1 cellular context compared by ENCODE assay signal in genomic region chr6:25876203-25876602, GRCh38.
TF ChIP-seq lines count a peak whose summit lies in the region.

No MANE protein-coding gene starts in this region.

TF ChIP-seq in HepG2, 621 proteins besides CTCF, POLR2A, EP300 and RAD21:
- TF ChIP-seq GATAD1 (CRISPR knock-in tag; IDR thresholded peaks at IDR 0.05) (no peak), DNMT3B (CRISPR knock-in tag; conservative IDR thresholded peaks at IDR 0.05) (no peak), ZNF772 (CRISPR knock-in tag; IDR thresholded peaks at IDR 0.05) (no peak), ZNF839 (CRISPR knock-in tag; IDR thresholded peaks at IDR 0.05; ENCODE audit: borderline replicate concordance) (no peak), HOXA9 (CRISPR knock-in tag; IDR thresholded peaks at IDR 0.05; ENCODE audit: borderline replicate concordance) (no peak), ZFYVE20 (CRISPR knock-in tag; IDR thresholded peaks at IDR 0.05; ENCODE audit: borderline replicate concordance, low read depth) (no peak), MAFK (conservative IDR thresholded peaks at IDR 0.05 in 1 of 2, IDR thresholded peaks at IDR 0.05 in 1 of 2; ENCODE audit: low read length in 2 of 2) (no peak), ZBTB40 (IDR thresholded peaks at IDR 0.05) (no peak), ZBTB40 (CRISPR knock-in tag; IDR thresholded peaks at IDR 0.05) (no peak), HBP1 (CRISPR knock-in tag; IDR thresholded peaks at IDR 0.05; ENCODE audit: low read depth) (no peak), ZNF7 (CRISPR knock-in tag; IDR thresholded peaks at IDR 0.05) (no peak), ZNF510 (CRISPR knock-in tag; IDR thresholded peaks at IDR 0.05; ENCODE audit: low read depth) (no peak), ZNF615 (CRISPR knock-in tag; IDR thresholded peaks at IDR 0.05; ENCODE audit: borderline replicate concordance) (no peak), ZNF546 (CRISPR knock-in tag; conservative IDR thresholded peaks at IDR 0.05) (no peak), ZNF24 (IDR thresholded peaks at IDR 0.05) (no peak), RELA (CRISPR knock-in tag; IDR thresholded peaks at IDR 0.05) (no peak), ZNF556 (CRISPR knock-in tag; IDR thresholded peaks at IDR 0.05; ENCODE audit: borderline replicate concordance) (no peak), ZNF335 (CRISPR knock-in tag; IDR thresholded peaks at IDR 0.05) (no peak)
